Comparison of ENCODE assay signal across 8 cellular contexts in genomic region chr22:38758276-38758945, GRCh38. TPM values are rescaled to one million over a fixed set of nuclear protein-coding genes. Genes with fewer than 3 reads are reported as not detected.
DNase-seq lines count a peak whose midpoint lies in the region; ATAC-seq and TF ChIP-seq lines count a peak whose summit lies in the region.
"Had no signal": no experiment of that assay in that cellular context is flagged by ENCODE, and none has a peak within 500 bp of the region (broad histone marks: within the 10 kb centered on the region; RNA-seq: fewer than 3 reads in every experiment).

No MANE protein-coding gene starts in this region.

- H3K4me1 ChIP-seq in OCI-LY7 (ENCODE audit: insufficient read depth, low read length, poor library complexity, severe bottlenecking) (peaks cover 35% of the 10 kb centered on the region), mucosa of descending colon (ENCODE audit: low read depth) (peaks cover 11% of the 10 kb centered on the region)

- peak overlapping the region; percentile 99 for H3K27ac Mint-ChIP-seq in stimulated activated memory B cell treated with anti-CD40 and anti-IgM and Interleukin-4, amounts not matched to agents 10 μg/mL and 1 μg/mL and 100 μg/mL, for 72 hours

- ATAC-seq in mucosa of descending colon (no peak), GM21825 (IDR thresholded peaks at IDR 0.05; ENCODE audit: unreplicated experiment) (no peak)
- ATAC-seq in stimulated activated memory B cell treated with anti-CD40 and anti-IgM and Interleukin-4, amounts not matched to agents 10 μg/mL and 1 μg/mL and 100 μg/mL, for 72 hours = no peak

- no peaks in the 10 kb centered on the region for H3K9me2 ChIP-seq in OCI-LY7 (ENCODE audit: insufficient read depth, low read length)

- H3K9me3 ChIP-seq in OCI-LY7 (ENCODE audit: low read length) (no peaks in the 10 kb centered on the region), mucosa of descending colon (no peaks in the 10 kb centered on the region)

- CTCF ChIA-PET in OCI-LY7 (lab: Charles Lee; ENCODE audit: unreplicated experiment) = interaction anchor here (2.3 kb wide), 1 partner anchor 11 kb away, joined by 8 read pairs; no protein-coding TSS in a partner anchor

- H3K4me3 Mint-ChIP-seq in stimulated activated memory B cell treated with anti-CD40 and anti-IgM and Interleukin-4, amounts not matched to agents 10 μg/mL and 1 μg/mL and 100 μg/mL, for 72 hours = no peak overlapping the region

- intact Hi-C loops in OCI-LY7 (cut with micrococcal nuclease; ENCODE audit: unreplicated experiment) = loop anchor here (10.0 kb wide), 1 partner anchor 686 kb away; no protein-coding TSS in a partner anchor
- intact Hi-C loops in mucosa of descending colon (cut with DNase I, micrococcal nuclease) = no loop called here

- BruUV-seq in OCI-LY7 (replicated peaks; lab: Mats Ljungman, UMichigan) = no TSS peak

- H2AFZ ChIP-seq in OCI-LY7 (ENCODE audit: low read length) = no peak overlapping the region

- peaks cover 6% of the 10 kb centered on the region; the same call in 1 of the 2 replicates for H3K79me2 ChIP-seq in OCI-LY7 (ENCODE audit: insufficient read depth, low read depth, low read length)

- POLR2A ChIA-PET in OCI-LY7 (lab: Charles Lee) = interaction anchor here (0.7 kb wide), 1 partner anchor 19 kb away, joined by 5 read pairs; no protein-coding TSS in a partner anchor

- H3K27ac ChIP-seq in OCI-LY7 (ENCODE audit: low read depth, low read length, poor library complexity, severe bottlenecking) = no peak overlapping the region

- H4K20me1 ChIP-seq in OCI-LY7 (ENCODE audit: insufficient read depth, low read length) = 0 out of 2 replicates have a peak, but pooled peaks cover 4% of the 10 kb centered on the region

- no peaks in the 10 kb centered on the region for H3K9me3 Mint-ChIP-seq in stimulated activated memory B cell treated with anti-CD40 and anti-IgM and Interleukin-4, amounts not matched to agents 10 μg/mL and 1 μg/mL and 100 μg/mL, for 72 hours

- no peak overlapping the region for H3K4me3 ChIP-seq in OCI-LY7 (ENCODE audit: low read depth, low read length, poor library complexity, severe bottlenecking)
- H3K4me3 ChIP-seq in mucosa of descending colon = no peak overlapping the region

- no peaks in the 10 kb centered on the region for H3K36me3 ChIP-seq in OCI-LY7 (ENCODE audit: insufficient read depth, low read length)
- H3K36me3 ChIP-seq in mucosa of descending colon (ENCODE audit: low read depth) = no peaks in the 10 kb centered on the region

- H3K4me1 Mint-ChIP-seq in stimulated activated memory B cell treated with anti-CD40 and anti-IgM and Interleukin-4, amounts not matched to agents 10 μg/mL and 1 μg/mL and 100 μg/mL, for 72 hours = peaks cover 51% of the 10 kb centered on the region

- H3K27me3 Mint-ChIP-seq in stimulated activated memory B cell treated with anti-CD40 and anti-IgM and Interleukin-4, amounts not matched to agents 10 μg/mL and 1 μg/mL and 100 μg/mL, for 72 hours = no peaks in the 10 kb centered on the region

- H3K36me3 Mint-ChIP-seq in stimulated activated memory B cell treated with anti-CD40 and anti-IgM and Interleukin-4, amounts not matched to agents 10 μg/mL and 1 μg/mL and 100 μg/mL, for 72 hours = peaks cover 3% of the 10 kb centered on the region

- H3K4me2 ChIP-seq in OCI-LY7 (ENCODE audit: low read length) = peak overlapping the region; percentile 99

- TF ChIP-seq CTCF in OCI-LY7 (conservative IDR thresholded peaks at IDR 0.05; ENCODE audit: low read length) (no peak), mucosa of descending colon (IDR thresholded peaks at IDR 0.05) (no peak)

- no peak for DNase-seq in OCI-LY7 (ENCODE audit: low spot score)
- DNase-seq in activated CD8-positive, alpha-beta memory T cell treated with anti-CD3 and anti-CD28 coated beads, Interleukin-2, amount 50 U/mL, for 48 hours = peak; percentile 82
- DNase-seq in mucosa of descending colon = peak in 2 of 3 donors; percentile 32 to 70
- no peak for DNase-seq in NCI-H748 (lab: John Stamatoyannopoulos, UW; ENCODE audit: unreplicated experiment)
- no peak for DNase-seq in NCI-H1930 (lab: John Stamatoyannopoulos, UW)
- DNase-seq: cortex of kidney had no signal

RNA-seq across cellular contexts. Expression of gene SUN2, which starts 2.6 kb away (rescaled TPM):
- 59.1 and 67.6 TPM in 2 replicates for total RNA-seq in OCI-LY7 (2014; rRNA removed; shearing (Covaris generic))
- total RNA-seq in OCI-LY7 (2022) (80.2 and 95.7 TPM in 2 replicates), mucosa of descending colon (100 to 1,000 TPM; 130 to 235 (median 181) TPM)

RNA-seq across cellular contexts. Expression of gene DNAL4, which starts 35.5 kb away (rescaled TPM):
- total RNA-seq in OCI-LY7 (2014; rRNA removed; shearing (Covaris generic)) = 6.8 and 7.1 TPM in 2 replicates
- total RNA-seq in OCI-LY7 (2022) (6.4 and 6.6 TPM in 2 replicates), mucosa of descending colon (10 to 100 TPM; 14.7 to 17.6 (median 16.1) TPM)

RNA-seq across cellular contexts. Expression of gene GTPBP1, which starts 52.7 kb away (rescaled TPM):
- total RNA-seq in OCI-LY7 (2014; rRNA removed; shearing (Covaris generic)) = 46.1 and 51.1 TPM in 2 replicates
- total RNA-seq in OCI-LY7 (2022) (95.0 and 97.5 TPM in 2 replicates), mucosa of descending colon (10 to 100 TPM; 73.1 to 96.8 (median 76.8) TPM)

RNA-seq across cellular contexts. Expression of gene JOSD1, which starts 57.7 kb away (rescaled TPM):
- 46.6 and 50.4 TPM in 2 replicates for total RNA-seq in OCI-LY7 (2014; rRNA removed; shearing (Covaris generic))
- total RNA-seq in OCI-LY7 (2022) (54.7 and 56.3 TPM in 2 replicates), mucosa of descending colon (10 to 100 TPM; 82.5 to 98.3 (median 87.9) TPM)

Comparison
In these comparisons a context has a peak if more than half of its experiments do, and no peak if none do; other contexts are left out.
1. DNase-seq: peak in activated CD8-positive, alpha-beta memory T cell treated with anti-CD3 and anti-CD28 coated beads, Interleukin-2, amount 50 U/mL, for 48 hours (single experiment) and mucosa of descending colon (2 of 3); none in OCI-LY7 (single experiment), NCI-H748 (single experiment) and NCI-H1930 (0 of 2).